ENCODE assay signal across 8 cellular contexts in genomic region chr14:99575043-99576023, GRCh38. TPM values are rescaled to one million over a fixed set of nuclear protein-coding genes. Genes with fewer than 3 reads are reported as not detected.
A peak's percentile ranks its signal among the peaks of the same experiment; 100 is the strongest.
DNase-seq lines count a peak whose midpoint lies in the region; ATAC-seq and TF ChIP-seq lines count a peak whose summit lies in the region.

No MANE protein-coding gene starts in this region.

- CTCF ChIA-PET in activated CD8-positive, alpha-beta T cell treated with anti-CD3 and anti-CD28 coated beads for 36 hours (lab: Charles Lee), result interaction anchor here (1.5 kb wide), 1 partner anchor 28 kb away, joined by 3 read pairs; no protein-coding TSS in a partner anchor
- CTCF ChIA-PET in activated CD8-positive, alpha-beta T cell treated with anti-CD3 and anti-CD28 coated beads, Interleukin-2, amount 10 ng/mL, durations not matched to agents 7 days and 5 days (lab: Charles Lee), result no interaction called here

- peak overlapping the region; percentile 95 for H3K27ac ChIP-seq in VCaP
- H3K27ac ChIP-seq in uterus, result peak overlapping the region; percentile 83 to 85

- DNase-seq in activated CD8-positive, alpha-beta T cell treated with anti-CD3 and anti-CD28 coated beads for 36 hours, result peak; percentile 23
- no peak for DNase-seq in activated CD8-positive, alpha-beta T cell treated with anti-CD3 and anti-CD28 coated beads, Interleukin-2, amount 10 ng/mL, durations not matched to agents 7 days and 5 days
- peak; percentile 62 for DNase-seq in left kidney (ENCODE audit: low read depth, low spot score)
- no peak for DNase-seq in uterus
- no peak for DNase-seq in ecto neural progenitor cell (ENCODE audit: low spot score)
- DNase-seq in activated CD4-positive, CD25-positive, alpha-beta regulatory T cell (lab: John Stamatoyannopoulos, UW), result no peak
- no peak for DNase-seq in cerebellar nuclear complex (lab: John Stamatoyannopoulos, UW)

- H3K27me3 ChIP-seq in uterus, result no peaks in the 10 kb centered on the region

- no peak for TF ChIP-seq CTCF in activated CD8-positive, alpha-beta T cell treated with anti-CD3 and anti-CD28 coated beads for 36 hours (IDR thresholded peaks at IDR 0.05)
- TF ChIP-seq CTCF in VCaP (conservative IDR thresholded peaks at IDR 0.05) (no peak), uterus (IDR thresholded peaks at IDR 0.05) (peak in 2 of 4 experiments; percentile 20 to 40)

- H3K27me3 Mint-ChIP-seq in activated CD8-positive, alpha-beta T cell treated with anti-CD3 and anti-CD28 coated beads for 36 hours, result no peaks in the 10 kb centered on the region
- H3K27me3 Mint-ChIP-seq in activated CD8-positive, alpha-beta T cell treated with anti-CD3 and anti-CD28 coated beads, Interleukin-2, amount 10 ng/mL, durations not matched to agents 7 days and 5 days (ENCODE audit: low read depth), result no peaks in the 10 kb centered on the region

- no peak overlapping the region for H3K27ac Mint-ChIP-seq in activated CD8-positive, alpha-beta T cell treated with anti-CD3 and anti-CD28 coated beads for 36 hours
- no peak overlapping the region for H3K27ac Mint-ChIP-seq in activated CD8-positive, alpha-beta T cell treated with anti-CD3 and anti-CD28 coated beads, Interleukin-2, amount 10 ng/mL, durations not matched to agents 7 days and 5 days

- H3K4me3 Mint-ChIP-seq in activated CD8-positive, alpha-beta T cell treated with anti-CD3 and anti-CD28 coated beads for 36 hours, result no peak overlapping the region
- no peak overlapping the region for H3K4me3 Mint-ChIP-seq in activated CD8-positive, alpha-beta T cell treated with anti-CD3 and anti-CD28 coated beads, Interleukin-2, amount 10 ng/mL, durations not matched to agents 7 days and 5 days

- H3K9me3 Mint-ChIP-seq in activated CD8-positive, alpha-beta T cell treated with anti-CD3 and anti-CD28 coated beads for 36 hours, result no peaks in the 10 kb centered on the region
- H3K9me3 Mint-ChIP-seq in activated CD8-positive, alpha-beta T cell treated with anti-CD3 and anti-CD28 coated beads, Interleukin-2, amount 10 ng/mL, durations not matched to agents 7 days and 5 days (ENCODE audit: insufficient read depth), result no peaks in the 10 kb centered on the region

- H3K36me3 ChIP-seq in uterus, result no peaks in the 10 kb centered on the region

- intact Hi-C loops in activated CD8-positive, alpha-beta T cell treated with anti-CD3 and anti-CD28 coated beads for 36 hours (cut with micrococcal nuclease), result no loop called here
- intact Hi-C loops in uterus (cut with DNase I; ENCODE audit: low total_unique reads), result no loop called here

- peaks cover 7% of the 10 kb centered on the region for H3K4me1 Mint-ChIP-seq in activated CD8-positive, alpha-beta T cell treated with anti-CD3 and anti-CD28 coated beads for 36 hours (ENCODE audit: low read depth)
- H3K4me1 Mint-ChIP-seq in activated CD8-positive, alpha-beta T cell treated with anti-CD3 and anti-CD28 coated beads, Interleukin-2, amount 10 ng/mL, durations not matched to agents 7 days and 5 days (ENCODE audit: low read depth), result no peaks in the 10 kb centered on the region

- peak; percentile 75 for ATAC-seq in activated CD8-positive, alpha-beta T cell treated with anti-CD3 and anti-CD28 coated beads for 36 hours
- ATAC-seq in activated CD8-positive, alpha-beta T cell treated with anti-CD3 and anti-CD28 coated beads, Interleukin-2, amount 10 ng/mL, durations not matched to agents 7 days and 5 days, result no peak

- no peaks in the 10 kb centered on the region for H3K36me3 Mint-ChIP-seq in activated CD8-positive, alpha-beta T cell treated with anti-CD3 and anti-CD28 coated beads for 36 hours (ENCODE audit: low read depth)
- no peaks in the 10 kb centered on the region for H3K36me3 Mint-ChIP-seq in activated CD8-positive, alpha-beta T cell treated with anti-CD3 and anti-CD28 coated beads, Interleukin-2, amount 10 ng/mL, durations not matched to agents 7 days and 5 days (ENCODE audit: low read depth)

- POLR2A ChIA-PET in activated CD8-positive, alpha-beta T cell treated with anti-CD3 and anti-CD28 coated beads for 36 hours (lab: Charles Lee), result no interaction called here
- POLR2A ChIA-PET in activated CD8-positive, alpha-beta T cell treated with anti-CD3 and anti-CD28 coated beads, Interleukin-2, amount 10 ng/mL, durations not matched to agents 7 days and 5 days (lab: Charles Lee), result interaction anchor here (0.5 kb wide), 1 partner anchor 478 kb away, joined by 3 read pairs; no protein-coding TSS in a partner anchor

- peaks cover 59 to 65% of the 10 kb centered on the region in 2 donors for H3K4me1 ChIP-seq in uterus

- no peaks in the 10 kb centered on the region for H3K9me3 ChIP-seq in uterus

- TF ChIP-seq POLR2A in uterus (IDR thresholded peaks at IDR 0.05), result no peak

- no peak overlapping the region for H3K4me3 ChIP-seq in uterus

RNA-seq across cellular contexts. Expression of gene CCDC85C, which starts 28.7 kb away (rescaled TPM):
- 1 to 10 TPM; 6.8 to 7.9 TPM for total RNA-seq in activated CD8-positive, alpha-beta T cell treated with anti-CD3 and anti-CD28 coated beads for 36 hours
- total RNA-seq in activated CD8-positive, alpha-beta T cell treated with anti-CD3 and anti-CD28 coated beads, Interleukin-2, amount 10 ng/mL, durations not matched to agents 7 days and 5 days, result 1 to 10 TPM; 7.5 to 8.9 TPM
- total RNA-seq in uterus, result 10 to 100 TPM in 2 of 4 donors, 1 to 10 TPM in 1, under 1 TPM in 1; 0.88 to 56.3 (median 13.6) TPM

Comparison
In these comparisons a context has a peak if more than half of its experiments do, and no peak if none do; other contexts are left out.
1. DNase-seq: peak in activated CD8-positive, alpha-beta T cell treated with anti-CD3 and anti-CD28 coated beads for 36 hours (single experiment) and left kidney (single experiment); none in activated CD8-positive, alpha-beta T cell treated with anti-CD3 and anti-CD28 coated beads, Interleukin-2, amount 10 ng/mL, durations not matched to agents 7 days and 5 days (single experiment), uterus (0 of 2), ecto neural progenitor cell (single experiment), activated CD4-positive, CD25-positive, alpha-beta regulatory T cell (0 of 4) and cerebellar nuclear complex (0 of 2).